8 cellular contexts compared by ENCODE assay signal in genomic region chr1:230149751-230150584, GRCh38.
DNase-seq lines count a peak whose midpoint lies in the region; ATAC-seq and TF ChIP-seq lines count a peak whose summit lies in the region.
"Had no signal": no experiment of that assay in that cellular context is flagged by ENCODE, and none has a peak within 500 bp of the region (broad histone marks: within the 10 kb centered on the region; RNA-seq: fewer than 3 reads in every experiment).

No MANE protein-coding gene starts in this region.

- H3K9me3 ChIP-seq in OCI-LY3 (ENCODE audit: insufficient read depth, low read length) (no peaks in the 10 kb centered on the region), neutrophil (no peaks in the 10 kb centered on the region)

- no peaks in the 10 kb centered on the region for H3K27me3 ChIP-seq in OCI-LY3 (ENCODE audit: low read depth, low read length)
- no peaks in the 10 kb centered on the region for H3K27me3 ChIP-seq in neutrophil

- H2AFZ ChIP-seq in OCI-LY3 (ENCODE audit: low read depth, low read length) = no peak overlapping the region

- H3K9ac ChIP-seq in OCI-LY3 (ENCODE audit: low read length) = peak overlapping the region; percentile 46

- peaks cover 74% of the 10 kb centered on the region for H3K79me2 ChIP-seq in OCI-LY3 (ENCODE audit: low read length)

- peak overlapping the region; percentile 73 for H3K4me3 ChIP-seq in OCI-LY3 (ENCODE audit: low read length)
- peak overlapping the region; percentile 52 to 53 for H3K4me3 ChIP-seq in neutrophil (ENCODE audit: low read depth in 1 of 2, low read length in 1 of 2)
- H3K4me3 ChIP-seq: SK-N-MC had no signal

- intact Hi-C loops in left cardiac atrium (cut with DNase I) (no loop called here), left ventricle myocardium superior (cut with micrococcal nuclease) (no loop called here)

- H3K36me3 ChIP-seq in OCI-LY3 (replicated peaks; ENCODE audit: low read depth, low read length) (peaks cover 3% of the 10 kb centered on the region), neutrophil (no peaks in the 10 kb centered on the region)

- ATAC-seq in GM19035 (IDR thresholded peaks at IDR 0.05; ENCODE audit: unreplicated experiment) (peak; percentile 75), HG02938 (IDR thresholded peaks at IDR 0.05; ENCODE audit: unreplicated experiment) (peak; percentile 66), left cardiac atrium (no peak), left ventricle myocardium superior (no peak)

- H4K20me1 ChIP-seq in OCI-LY3 (ENCODE audit: insufficient read depth, low read length) = peaks cover 53% of the 10 kb centered on the region

- peak overlapping the region; percentile 45 for H3K27ac ChIP-seq in OCI-LY3 (ENCODE audit: low read length)
- H3K27ac ChIP-seq in neutrophil = peak overlapping the region; percentile 90
- H3K27ac ChIP-seq: SK-N-MC had no signal

- TF ChIP-seq CTCF in OCI-LY3 (IDR thresholded peaks at IDR 0.05; ENCODE audit: low read depth, low read length) (peak; percentile 26), neutrophil (IDR thresholded peaks at IDR 0.05) (no peak)

- H3K4me1 ChIP-seq in OCI-LY3 (ENCODE audit: low read length) = peaks cover 43% of the 10 kb centered on the region
- peaks cover 74 to 76% of the 10 kb centered on the region in 2 experiments for H3K4me1 ChIP-seq in neutrophil (ENCODE audit: control insufficient read depth in 1 of 2, insufficient read depth in 1 of 2, low read depth in 1 of 2, low read length in 1 of 2)

- no peak for DNase-seq in stimulated activated CD8-positive, alpha-beta memory T cell treated with anti-CD3 and anti-CD28 coated beads, Interleukin-4, amount 100 ng/mL, for 48 hours
- DNase-seq in left cardiac atrium = no peak
- no peak for DNase-seq in left ventricle myocardium superior

- peak overlapping the region; percentile 92 for H3K4me2 ChIP-seq in OCI-LY3 (ENCODE audit: low read length)

Comparison
In these comparisons a context has a peak if more than half of its experiments do, and no peak if none do; other contexts are left out.
1. ATAC-seq: peak in GM19035 (single experiment) and HG02938 (single experiment); none in left cardiac atrium (0 of 2) and left ventricle myocardium superior (single experiment).